Comparison of ENCODE assay signal across 2 cellular contexts in the genomic region with DNA sequence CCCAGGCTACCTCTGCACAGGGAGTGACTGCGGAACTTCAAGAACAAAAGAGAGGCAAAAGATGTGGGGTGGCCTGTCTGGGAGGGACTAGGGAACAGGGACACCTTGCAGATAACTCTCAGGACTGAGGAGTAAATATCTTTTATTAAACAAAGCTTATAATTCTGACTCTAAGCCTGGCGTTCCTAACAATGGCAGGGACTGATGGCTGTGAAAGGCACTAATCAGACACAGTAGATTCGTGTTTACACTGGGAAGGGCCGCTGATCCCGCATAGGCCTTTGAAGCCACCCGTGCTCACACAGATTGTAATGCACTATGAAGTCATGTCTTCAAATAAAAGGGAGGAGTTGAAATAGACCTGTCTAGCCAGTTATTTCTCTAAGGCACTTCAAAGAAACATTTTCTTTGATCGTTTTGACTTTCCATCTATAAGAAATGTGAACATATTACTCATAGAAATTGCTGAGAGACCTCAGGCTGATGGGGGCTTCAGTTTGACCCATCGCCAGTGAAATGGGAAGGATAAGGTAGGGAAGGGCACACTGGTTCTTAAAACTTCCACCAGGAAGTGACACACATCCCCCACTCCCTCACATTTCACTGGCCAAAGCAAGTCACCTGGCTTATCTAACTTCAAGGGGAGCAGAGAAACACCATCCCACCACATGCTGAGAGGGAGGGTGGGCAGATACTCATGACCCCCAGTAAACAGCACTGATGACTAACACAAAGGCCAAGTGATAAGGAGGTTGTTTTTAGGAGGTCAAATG.
TF ChIP-seq lines count a peak whose summit lies in the region.

No MANE protein-coding gene starts in this region.

TF ChIP-seq in HEK293, 187 proteins besides CTCF, POLR2A, EP300 and RAD21 (continued from another document and continues in another):
- TF ChIP-seq, protein P1, sequence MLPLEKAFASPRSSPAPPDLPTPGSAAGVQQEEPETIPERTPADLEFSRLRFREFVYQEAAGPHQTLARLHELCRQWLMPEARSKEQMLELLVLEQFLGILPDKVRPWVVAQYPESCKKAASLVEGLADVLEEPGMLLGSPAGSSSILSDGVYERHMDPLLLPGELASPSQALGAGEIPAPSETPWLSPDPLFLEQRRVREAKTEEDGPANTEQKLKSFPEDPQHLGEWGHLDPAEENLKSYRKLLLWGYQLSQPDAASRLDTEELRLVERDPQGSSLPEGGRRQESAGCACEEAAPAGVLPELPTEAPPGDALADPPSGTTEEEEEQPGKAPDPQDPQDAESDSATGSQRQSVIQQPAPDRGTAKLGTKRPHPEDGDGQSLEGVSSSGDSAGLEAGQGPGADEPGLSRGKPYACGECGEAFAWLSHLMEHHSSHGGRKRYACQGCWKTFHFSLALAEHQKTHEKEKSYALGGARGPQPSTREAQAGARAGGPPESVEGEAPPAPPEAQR (tag by site-specific recombination; IDR thresholded peaks at IDR 0.05), result no peak
- TF ChIP-seq, protein P2, sequence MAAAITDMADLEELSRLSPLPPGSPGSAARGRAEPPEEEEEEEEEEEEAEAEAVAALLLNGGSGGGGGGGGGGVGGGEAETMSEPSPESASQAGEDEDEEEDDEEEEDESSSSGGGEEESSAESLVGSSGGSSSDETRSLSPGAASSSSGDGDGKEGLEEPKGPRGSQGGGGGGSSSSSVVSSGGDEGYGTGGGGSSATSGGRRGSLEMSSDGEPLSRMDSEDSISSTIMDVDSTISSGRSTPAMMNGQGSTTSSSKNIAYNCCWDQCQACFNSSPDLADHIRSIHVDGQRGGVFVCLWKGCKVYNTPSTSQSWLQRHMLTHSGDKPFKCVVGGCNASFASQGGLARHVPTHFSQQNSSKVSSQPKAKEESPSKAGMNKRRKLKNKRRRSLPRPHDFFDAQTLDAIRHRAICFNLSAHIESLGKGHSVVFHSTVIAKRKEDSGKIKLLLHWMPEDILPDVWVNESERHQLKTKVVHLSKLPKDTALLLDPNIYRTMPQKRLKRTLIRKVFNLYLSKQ (tag by site-specific recombination; IDR thresholded peaks at IDR 0.05; ENCODE audit: borderline replicate concordance), result no peak
- no peak for TF ChIP-seq ZNF585B (tag by site-specific recombination; IDR thresholded peaks at IDR 0.05)
- TF ChIP-seq ZNF23 (tag by site-specific recombination; IDR thresholded peaks at IDR 0.05; ENCODE audit: borderline replicate concordance), result no peak
- TF ChIP-seq, protein P3, sequence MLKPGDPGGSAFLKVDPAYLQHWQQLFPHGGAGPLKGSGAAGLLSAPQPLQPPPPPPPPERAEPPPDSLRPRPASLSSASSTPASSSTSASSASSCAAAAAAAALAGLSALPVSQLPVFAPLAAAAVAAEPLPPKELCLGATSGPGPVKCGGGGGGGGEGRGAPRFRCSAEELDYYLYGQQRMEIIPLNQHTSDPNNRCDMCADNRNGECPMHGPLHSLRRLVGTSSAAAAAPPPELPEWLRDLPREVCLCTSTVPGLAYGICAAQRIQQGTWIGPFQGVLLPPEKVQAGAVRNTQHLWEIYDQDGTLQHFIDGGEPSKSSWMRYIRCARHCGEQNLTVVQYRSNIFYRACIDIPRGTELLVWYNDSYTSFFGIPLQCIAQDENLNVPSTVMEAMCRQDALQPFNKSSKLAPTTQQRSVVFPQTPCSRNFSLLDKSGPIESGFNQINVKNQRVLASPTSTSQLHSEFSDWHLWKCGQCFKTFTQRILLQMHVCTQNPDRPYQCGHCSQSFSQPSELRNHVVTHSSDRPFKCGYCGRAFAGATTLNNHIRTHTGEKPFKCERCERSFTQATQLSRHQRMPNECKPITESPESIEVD (tag by site-specific recombination; IDR thresholded peaks at IDR 0.05), result no peak
- no peak for TF ChIP-seq ZNF223 (tag by site-specific recombination; IDR thresholded peaks at IDR 0.05)
- no peak for TF ChIP-seq ZNF791 (tag by site-specific recombination; IDR thresholded peaks at IDR 0.05)
- TF ChIP-seq ZNF544 (tag by site-specific recombination; IDR thresholded peaks at IDR 0.05), result no peak
- TF ChIP-seq ZNF610 (tag by site-specific recombination; IDR thresholded peaks at IDR 0.05; ENCODE audit: borderline replicate concordance), result no peak
- no peak for TF ChIP-seq ZBTB1 (tag by site-specific recombination; IDR thresholded peaks at IDR 0.05)
- no peak for TF ChIP-seq ZNF114 (tag by site-specific recombination; IDR thresholded peaks at IDR 0.05)
- TF ChIP-seq FEZF1 (tag by site-specific recombination; IDR thresholded peaks at IDR 0.05), result no peak
- TF ChIP-seq, protein P4, sequence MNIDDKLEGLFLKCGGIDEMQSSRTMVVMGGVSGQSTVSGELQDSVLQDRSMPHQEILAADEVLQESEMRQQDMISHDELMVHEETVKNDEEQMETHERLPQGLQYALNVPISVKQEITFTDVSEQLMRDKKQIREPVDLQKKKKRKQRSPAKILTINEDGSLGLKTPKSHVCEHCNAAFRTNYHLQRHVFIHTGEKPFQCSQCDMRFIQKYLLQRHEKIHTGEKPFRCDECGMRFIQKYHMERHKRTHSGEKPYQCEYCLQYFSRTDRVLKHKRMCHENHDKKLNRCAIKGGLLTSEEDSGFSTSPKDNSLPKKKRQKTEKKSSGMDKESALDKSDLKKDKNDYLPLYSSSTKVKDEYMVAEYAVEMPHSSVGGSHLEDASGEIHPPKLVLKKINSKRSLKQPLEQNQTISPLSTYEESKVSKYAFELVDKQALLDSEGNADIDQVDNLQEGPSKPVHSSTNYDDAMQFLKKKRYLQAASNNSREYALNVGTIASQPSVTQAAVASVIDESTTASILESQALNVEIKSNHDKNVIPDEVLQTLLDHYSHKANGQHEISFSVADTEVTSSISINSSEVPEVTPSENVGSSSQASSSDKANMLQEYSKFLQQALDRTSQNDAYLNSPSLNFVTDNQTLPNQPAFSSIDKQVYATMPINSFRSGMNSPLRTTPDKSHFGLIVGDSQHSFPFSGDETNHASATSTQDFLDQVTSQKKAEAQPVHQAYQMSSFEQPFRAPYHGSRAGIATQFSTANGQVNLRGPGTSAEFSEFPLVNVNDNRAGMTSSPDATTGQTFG (tag by site-specific recombination; IDR thresholded peaks at IDR 0.05; ENCODE audit: borderline replicate concordance), result no peak
- no peak for TF ChIP-seq ZNF571 (tag by site-specific recombination; IDR thresholded peaks at IDR 0.05)
- TF ChIP-seq, protein P5, sequence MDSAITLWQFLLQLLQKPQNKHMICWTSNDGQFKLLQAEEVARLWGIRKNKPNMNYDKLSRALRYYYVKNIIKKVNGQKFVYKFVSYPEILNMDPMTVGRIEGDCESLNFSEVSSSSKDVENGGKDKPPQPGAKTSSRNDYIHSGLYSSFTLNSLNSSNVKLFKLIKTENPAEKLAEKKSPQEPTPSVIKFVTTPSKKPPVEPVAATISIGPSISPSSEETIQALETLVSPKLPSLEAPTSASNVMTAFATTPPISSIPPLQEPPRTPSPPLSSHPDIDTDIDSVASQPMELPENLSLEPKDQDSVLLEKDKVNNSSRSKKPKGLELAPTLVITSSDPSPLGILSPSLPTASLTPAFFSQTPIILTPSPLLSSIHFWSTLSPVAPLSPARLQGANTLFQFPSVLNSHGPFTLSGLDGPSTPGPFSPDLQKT (IDR thresholded peaks at IDR 0.05; ENCODE audit: borderline replicate concordance, low read depth, low read length), result no peak
- TF ChIP-seq ZNF664 (tag by site-specific recombination; IDR thresholded peaks at IDR 0.05), result no peak
- no peak for TF ChIP-seq ZNF169 (tag by site-specific recombination; IDR thresholded peaks at IDR 0.05)
- no peak for TF ChIP-seq ZNF561 (tag by site-specific recombination; IDR thresholded peaks at IDR 0.05; ENCODE audit: borderline replicate concordance)
- TF ChIP-seq ZNF341 (tag by site-specific recombination; IDR thresholded peaks at IDR 0.05; ENCODE audit: low read depth), result peak; percentile 23; the same call in 1 of the 2 replicates
- no peak for TF ChIP-seq ZSCAN30 (tag by site-specific recombination; IDR thresholded peaks at IDR 0.05)
- TF ChIP-seq REPIN1 (tag by site-specific recombination; IDR thresholded peaks at IDR 0.05; ENCODE audit: low read depth), result no peak
- no peak for TF ChIP-seq ZNF658 (tag by site-specific recombination; IDR thresholded peaks at IDR 0.05)

TF ChIP-seq in K562, 482 proteins besides CTCF, POLR2A, EP300 and RAD21 (continued from another document and continues in another):
- no peak for TF ChIP-seq E2F3 (CRISPR knock-in tag; IDR thresholded peaks at IDR 0.05)
- TF ChIP-seq ETS2 (tag; IDR thresholded peaks at IDR 0.05; ENCODE audit: borderline replicate concordance, poor library complexity, severe bottlenecking), result no peak
- no peak for TF ChIP-seq ZNF764 (CRISPR knock-in tag; IDR thresholded peaks at IDR 0.05; ENCODE audit: low read depth)
- no peak for TF ChIP-seq SNIP1 (IDR thresholded peaks at IDR 0.05; ENCODE audit: low read depth)
- no peak for TF ChIP-seq MXI1 (IDR thresholded peaks at IDR 0.05; ENCODE audit: low read depth, low read length)
- TF ChIP-seq CBFB (CRISPR knock-in tag; IDR thresholded peaks at IDR 0.05), result no peak
- peak; percentile 43; the same call in 1 of the 2 replicates for TF ChIP-seq EP400 (IDR thresholded peaks at IDR 0.05)
- no peak for TF ChIP-seq TEAD2 (tag; IDR thresholded peaks at IDR 0.05)
- no peak for TF ChIP-seq SPI1 (IDR thresholded peaks at IDR 0.05; ENCODE audit: borderline replicate concordance, low read depth, low read length)
- TF ChIP-seq ZNF197 (CRISPR knock-in tag; IDR thresholded peaks at IDR 0.05; ENCODE audit: low read depth), result no peak
- TF ChIP-seq SUPT5H (IDR thresholded peaks at IDR 0.05), result no peak
- TF ChIP-seq, protein P6, sequence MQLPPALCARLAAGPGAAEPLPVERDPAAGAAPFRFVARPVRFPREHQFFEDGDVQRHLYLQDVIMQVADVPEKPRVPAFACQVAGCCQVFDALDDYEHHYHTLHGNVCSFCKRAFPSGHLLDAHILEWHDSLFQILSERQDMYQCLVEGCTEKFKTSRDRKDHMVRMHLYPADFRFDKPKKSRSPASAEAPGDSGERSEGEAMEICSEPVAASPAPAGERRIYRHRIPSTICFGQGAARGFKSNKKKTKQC (CRISPR knock-in tag; IDR thresholded peaks at IDR 0.05), result no peak
- TF ChIP-seq ZNF431 (CRISPR knock-in tag; IDR thresholded peaks at IDR 0.05), result no peak
- TF ChIP-seq HNRNPH1 (optimal IDR thresholded peaks at IDR 0.05; ENCODE audit: low read depth, low read length), result no peak
- TF ChIP-seq, protein P7, sequence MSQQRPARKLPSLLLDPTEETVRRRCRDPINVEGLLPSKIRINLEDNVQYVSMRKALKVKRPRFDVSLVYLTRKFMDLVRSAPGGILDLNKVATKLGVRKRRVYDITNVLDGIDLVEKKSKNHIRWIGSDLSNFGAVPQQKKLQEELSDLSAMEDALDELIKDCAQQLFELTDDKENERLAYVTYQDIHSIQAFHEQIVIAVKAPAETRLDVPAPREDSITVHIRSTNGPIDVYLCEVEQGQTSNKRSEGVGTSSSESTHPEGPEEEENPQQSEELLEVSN (IDR thresholded peaks at IDR 0.05; ENCODE audit: borderline replicate concordance in 1 of 2, extremely low read depth in 1 of 2, insufficient read depth in 1 of 2, insufficient read length in 1 of 2, low read depth in 1 of 2, low read length in 1 of 2, poor library complexity in 1 of 2, severe bottlenecking in 1 of 2), result peak in 1 of 2 experiments; percentile 48
- TF ChIP-seq EWSR1 (IDR thresholded peaks at IDR 0.05; ENCODE audit: borderline replicate concordance, low read depth, partially characterized antibody), result no peak
